In genomic region chr21:27314096-27314495, GRCh38 we compare ENCODE assay signal across 24 cellular contexts.
"Had no signal": no experiment of that assay in that cellular context is flagged by ENCODE, and none has a peak within 500 bp of the region (broad histone marks: within the 10 kb centered on the region; RNA-seq: fewer than 3 reads in every experiment).

No MANE protein-coding gene starts in this region.

- H3K27me3 ChIP-seq: body of pancreas, cardiac muscle cell, gastrocnemius medialis, right lobe of liver, vagina had no signal

- DNase-seq: activated CD4-positive, alpha-beta T cell treated with anti-CD3 and anti-CD28 coated beads, Interleukin-2, amount 10 ng/mL, durations not matched to agents 7 days and 5 days; activated CD4-positive, CD25-positive, alpha-beta regulatory T cell treated with anti-CD3 and anti-CD28 coated beads, Interleukin-2, amount 50 U/mL, for 72 hours; activated CD8-positive, alpha-beta memory T cell treated with anti-CD3 and anti-CD28 coated beads, Interleukin-2, amount 10 ng/mL, durations not matched to agents 7 days and 5 days; activated CD8-positive, alpha-beta T cell treated with anti-CD3 and anti-CD28 coated beads for 36 hours; activated effector memory CD4-positive, alpha-beta T cell treated with anti-CD3 and anti-CD28 coated beads, Interleukin-2, amount 50 U/mL, for 16 hours; activated naive CD4-positive, alpha-beta T cell treated with anti-CD3 and anti-CD28 coated beads, Interleukin-2, amount 10 ng/mL, durations not matched to agents 7 days and 5 days; activated T-cell treated with anti-CD3 and anti-CD28 coated beads for 4 hours; body of pancreas; effector CD8-positive, alpha-beta T cell; erythroblast; gastrocnemius medialis; head of caudate nucleus; islet precursor cell; left cardiac atrium; naive B cell; nucleus accumbens; posterior cingulate gyrus; right lobe of liver; stimulated activated CD4-positive, alpha-beta T cell treated with anti-CD3 and anti-CD28 coated beads, Interleukin-2, amount 100 ng/mL, for 48 hours; stimulated activated naive CD4-positive, alpha-beta T cell treated with Interleukin-2 at 50 U/mL for 16 hours; WERI-Rb-1 had no signal

- H3K4me1 ChIP-seq: body of pancreas, gastrocnemius medialis, right lobe of liver, vagina had no signal

- H3K9me3 ChIP-seq: body of pancreas, gastrocnemius medialis, right lobe of liver, thoracic aorta, vagina had no signal

- H3K27ac ChIP-seq: body of pancreas, cardiac muscle cell, gastrocnemius medialis, right lobe of liver, thoracic aorta, vagina, WERI-Rb-1 had no signal

- H3K36me3 ChIP-seq: cardiac muscle cell, gastrocnemius medialis, right lobe of liver, thoracic aorta, vagina, WERI-Rb-1 had no signal

- ATAC-seq: activated CD8-positive, alpha-beta memory T cell treated with anti-CD3 and anti-CD28 coated beads, Interleukin-2, amount 10 ng/mL, durations not matched to agents 7 days and 5 days; activated CD8-positive, alpha-beta T cell treated with anti-CD3 and anti-CD28 coated beads for 36 hours; body of pancreas; gastrocnemius medialis; left cardiac atrium; right lobe of liver had no signal

- H3K4me3 ChIP-seq: body of pancreas, cardiac muscle cell, gastrocnemius medialis, right lobe of liver, thoracic aorta, vagina had no signal
